ENCODE assay signal across 13 cellular contexts in genomic region chr5:80139573-80139972, GRCh38.
DNase-seq lines count a peak whose midpoint lies in the region; ATAC-seq and FAIRE-seq lines count a peak whose summit lies in the region.
"Had no signal": no experiment of that assay in that cellular context is flagged by ENCODE, and none has a peak within 500 bp of the region (broad histone marks: within the 10 kb centered on the region; RNA-seq: fewer than 3 reads in every experiment).

No MANE protein-coding gene starts in this region.

- H3K4me1 Mint-ChIP-seq in activated CD4-positive, alpha-beta memory T cell treated with anti-CD3 and anti-CD28 coated beads, Interleukin-2, amount 10 ng/mL, durations not matched to agents 7 days and 5 days = peaks cover 90% of the 10 kb centered on the region
- H3K4me1 Mint-ChIP-seq in stimulated activated effector memory CD8-positive, alpha-beta T cell treated with anti-CD3 and anti-CD28 coated beads, Interleukin-12 subunit alpha, Interleukin-12 subunit beta, amount 100 ng/mL, for 72 hours = peaks cover 30% of the 10 kb centered on the region

- peak overlapping the region; percentile 90 for H3K27ac Mint-ChIP-seq in activated CD4-positive, alpha-beta memory T cell treated with anti-CD3 and anti-CD28 coated beads, Interleukin-2, amount 10 ng/mL, durations not matched to agents 7 days and 5 days
- H3K27ac Mint-ChIP-seq in stimulated activated effector memory CD8-positive, alpha-beta T cell treated with anti-CD3 and anti-CD28 coated beads, Interleukin-12 subunit alpha, Interleukin-12 subunit beta, amount 100 ng/mL, for 72 hours = peak overlapping the region; percentile 43

- ATAC-seq in stimulated activated effector memory CD8-positive, alpha-beta T cell treated with anti-CD3 and anti-CD28 coated beads, Interleukin-12 subunit alpha, Interleukin-12 subunit beta, amount 100 ng/mL, for 72 hours = peak; percentile 15
- ATAC-seq in HG03280 (IDR thresholded peaks at IDR 0.05; ENCODE audit: unreplicated experiment) = no peak
- no peak for ATAC-seq in HG02981 (IDR thresholded peaks at IDR 0.05; ENCODE audit: unreplicated experiment)
- ATAC-seq: right cardiac atrium had no signal

- POLR2A ChIA-PET in activated CD4-positive, alpha-beta memory T cell treated with anti-CD3 and anti-CD28 coated beads, Interleukin-2, amount 10 ng/mL, durations not matched to agents 7 days and 5 days (lab: Charles Lee) = interaction anchor here (0.6 to 6.9 kb wide), 9 partner anchors 11 to 116 kb away, joined by 3 to 43 read pairs (median 4); partner anchors contain the start of gene SERINC5

- no peaks in the 10 kb centered on the region for H3K9me3 Mint-ChIP-seq in activated CD4-positive, alpha-beta memory T cell treated with anti-CD3 and anti-CD28 coated beads, Interleukin-2, amount 10 ng/mL, durations not matched to agents 7 days and 5 days
- no peaks in the 10 kb centered on the region for H3K9me3 Mint-ChIP-seq in stimulated activated effector memory CD8-positive, alpha-beta T cell treated with anti-CD3 and anti-CD28 coated beads, Interleukin-12 subunit alpha, Interleukin-12 subunit beta, amount 100 ng/mL, for 72 hours

- H3K9me3 ChIP-seq in iPS-15b (ENCODE audit: control insufficient read depth, insufficient read depth, low read length) = no peaks in the 10 kb centered on the region

- DNase-seq in activated CD8-positive, alpha-beta memory T cell treated with anti-CD3 and anti-CD28 coated beads for 24 hours = peak; percentile 50
- DNase-seq in activated CD8-positive, alpha-beta memory T cell treated with anti-CD3 and anti-CD28 coated beads, Interleukin-2, amount 50 U/mL, for 4 hours = no peak
- DNase-seq in activated CD4-positive, alpha-beta memory T cell treated with anti-CD3 and anti-CD28 coated beads, Interleukin-2, amount 10 ng/mL, durations not matched to agents 7 days and 5 days = no peak
- no peak for DNase-seq in stimulated activated effector memory CD8-positive, alpha-beta T cell treated with anti-CD3 and anti-CD28 coated beads, Interleukin-12 subunit alpha, Interleukin-12 subunit beta, amount 100 ng/mL, for 72 hours (ENCODE audit: low spot score in 2 of 2)
- no peak for DNase-seq in GM19239 (ENCODE audit: insufficient read length, low spot score)
- DNase-seq: IMR-90, NCI-H187 treated with DMSO at 0.1 percent for 48 hours, right cardiac atrium had no signal

- H3K9ac ChIP-seq in iPS-15b (ENCODE audit: low read depth, low read length) = peak overlapping the region; percentile 32

- no peak overlapping the region for H3K4me3 ChIP-seq in iPS-15b (ENCODE audit: low read depth, low read length)

- H3K27me3 Mint-ChIP-seq in activated CD4-positive, alpha-beta memory T cell treated with anti-CD3 and anti-CD28 coated beads, Interleukin-2, amount 10 ng/mL, durations not matched to agents 7 days and 5 days = no peaks in the 10 kb centered on the region

- H3K36me3 ChIP-seq in iPS-15b (ENCODE audit: control insufficient read depth, insufficient read depth, low read length) = peaks cover 7% of the 10 kb centered on the region

- H3K4me1 ChIP-seq in iPS-15b (ENCODE audit: control insufficient read depth, insufficient read depth, low read length) = peaks cover 55% of the 10 kb centered on the region

- peaks cover 69% of the 10 kb centered on the region for H3K36me3 Mint-ChIP-seq in activated CD4-positive, alpha-beta memory T cell treated with anti-CD3 and anti-CD28 coated beads, Interleukin-2, amount 10 ng/mL, durations not matched to agents 7 days and 5 days (ENCODE audit: low read depth)
- H3K36me3 Mint-ChIP-seq in stimulated activated effector memory CD8-positive, alpha-beta T cell treated with anti-CD3 and anti-CD28 coated beads, Interleukin-12 subunit alpha, Interleukin-12 subunit beta, amount 100 ng/mL, for 72 hours = peaks cover 26% of the 10 kb centered on the region

- peak overlapping the region; percentile 1 for H3K4me3 Mint-ChIP-seq in activated CD4-positive, alpha-beta memory T cell treated with anti-CD3 and anti-CD28 coated beads, Interleukin-2, amount 10 ng/mL, durations not matched to agents 7 days and 5 days
- peak overlapping the region; percentile 29 for H3K4me3 Mint-ChIP-seq in stimulated activated effector memory CD8-positive, alpha-beta T cell treated with anti-CD3 and anti-CD28 coated beads, Interleukin-12 subunit alpha, Interleukin-12 subunit beta, amount 100 ng/mL, for 72 hours

- FAIRE-seq in GM19239 (lab: Jason Lieb, UNC) = no peak
- FAIRE-seq: astrocyte, GM12891 had no signal

- no peaks in the 10 kb centered on the region for H3K27me3 ChIP-seq in iPS-15b (ENCODE audit: control insufficient read depth, insufficient read depth, low read length)

- CTCF ChIA-PET in activated CD4-positive, alpha-beta memory T cell treated with anti-CD3 and anti-CD28 coated beads, Interleukin-2, amount 10 ng/mL, durations not matched to agents 7 days and 5 days (lab: Charles Lee) = interaction anchor here (1.0 to 3.6 kb wide), 4 partner anchors 48 to 118 kb away, joined by 3 to 17 read pairs (median 8); no protein-coding TSS in a partner anchor
